In the genomic region with DNA sequence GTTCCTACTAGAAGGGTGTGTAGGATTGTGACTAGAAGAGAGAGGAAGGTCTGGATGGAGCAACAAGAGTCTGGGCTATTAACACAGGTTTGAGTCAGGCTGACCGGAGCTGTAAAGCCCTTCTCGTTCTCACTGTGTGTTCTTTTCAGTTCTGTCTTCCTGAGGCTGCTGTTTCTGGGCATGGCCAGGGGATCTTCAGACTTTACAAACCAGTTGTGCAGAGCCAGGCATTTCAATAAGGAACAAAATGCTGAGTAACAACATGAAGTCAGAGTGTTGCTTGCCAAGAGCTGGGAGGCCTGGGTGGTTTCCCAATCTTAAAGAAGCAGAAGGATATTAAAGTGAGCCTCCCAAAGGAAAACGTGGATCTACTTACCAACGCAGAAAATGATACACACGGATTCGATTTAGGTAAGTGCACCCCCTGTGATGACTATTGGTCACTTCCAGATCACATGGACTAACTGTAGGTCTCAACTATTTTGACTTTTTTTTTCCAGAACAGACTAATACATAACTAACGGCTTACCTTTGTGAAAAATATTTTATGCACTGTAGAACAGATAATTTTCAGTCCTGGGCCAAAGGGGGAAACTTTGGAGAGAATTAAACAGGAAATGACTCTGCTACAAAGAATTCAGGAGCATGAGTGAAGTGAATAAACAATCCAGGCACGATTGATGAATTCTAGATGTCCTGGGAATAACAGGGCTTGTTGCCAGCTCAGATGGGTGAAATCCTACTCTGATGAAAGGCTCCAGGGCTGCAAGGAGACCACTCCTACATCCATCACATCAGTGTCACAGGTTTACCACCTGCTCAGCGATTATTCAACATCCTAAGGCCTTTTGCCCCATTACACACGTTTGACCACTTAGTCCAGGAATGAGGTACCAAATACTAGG, we compare ENCODE assay signal across 8 cellular contexts.
A peak's percentile ranks its signal among the peaks of the same experiment; 100 is the strongest.
DNase-seq lines count a peak whose midpoint lies in the region; ATAC-seq and TF ChIP-seq lines count a peak whose summit lies in the region.

No MANE protein-coding gene starts in this region.

- no peaks in the 10 kb centered on the region for H3K27me3 Mint-ChIP-seq in activated CD4-positive, alpha-beta T cell treated with anti-CD3 and anti-CD28 coated beads for 36 hours

- H3K4me3 ChIP-seq in WI38 (ENCODE audit: low read depth, low read length) = peak overlapping the region; percentile 19

- ATAC-seq in HG03066 (IDR thresholded peaks at IDR 0.05; ENCODE audit: low read depth, unreplicated experiment) = peak; percentile 55
- ATAC-seq in activated CD4-positive, alpha-beta T cell treated with anti-CD3 and anti-CD28 coated beads for 36 hours = no peak
- ATAC-seq in HG03196 (IDR thresholded peaks at IDR 0.05; ENCODE audit: unreplicated experiment) = no peak

- peak overlapping the region; percentile 55; the same call in 1 of the 2 replicates for H3K27ac ChIP-seq in C4-2B

- TF ChIP-seq CTCF in C4-2B (conservative IDR thresholded peaks at IDR 0.05) = no peak
- no peak for TF ChIP-seq CTCF in WI38 (IDR thresholded peaks at IDR 0.05; ENCODE audit: low read depth, low read length)

- intact Hi-C loops in cardiac septum (cut with DNase I) = loop anchor here (5.0 kb wide), 2 partner anchors 46 to 131 kb away; partner anchors contain the start of gene BMP2K
- intact Hi-C loops in activated CD4-positive, alpha-beta T cell treated with anti-CD3 and anti-CD28 coated beads for 36 hours (cut with DNase I, micrococcal nuclease) = no loop called here

- H3K9me3 Mint-ChIP-seq in activated CD4-positive, alpha-beta T cell treated with anti-CD3 and anti-CD28 coated beads for 36 hours (ENCODE audit: low read depth) = no peaks in the 10 kb centered on the region

- peaks cover 4% of the 10 kb centered on the region for H3K4me1 Mint-ChIP-seq in activated CD4-positive, alpha-beta T cell treated with anti-CD3 and anti-CD28 coated beads for 36 hours

- DNase-seq in cardiac septum (ENCODE audit: low spot score) (peak; percentile 80), pulmonary artery endothelial cell (ENCODE audit: low read depth, low spot score) (peak; percentile 85)
- no peak for DNase-seq in activated CD4-positive, alpha-beta T cell treated with anti-CD3 and anti-CD28 coated beads for 36 hours
- DNase-seq in activated CD4-positive, alpha-beta T cell treated with anti-CD3 and anti-CD28 coated beads, Interleukin-2, amount 50 U/mL, for 1 hour = no peak

- no peak overlapping the region for H3K27ac Mint-ChIP-seq in activated CD4-positive, alpha-beta T cell treated with anti-CD3 and anti-CD28 coated beads for 36 hours

- POLR2A ChIA-PET in activated CD4-positive, alpha-beta T cell treated with anti-CD3 and anti-CD28 coated beads for 36 hours (lab: Charles Lee) = no interaction called here

- no peak overlapping the region for H3K4me3 Mint-ChIP-seq in activated CD4-positive, alpha-beta T cell treated with anti-CD3 and anti-CD28 coated beads for 36 hours

- H3K36me3 Mint-ChIP-seq in activated CD4-positive, alpha-beta T cell treated with anti-CD3 and anti-CD28 coated beads for 36 hours (ENCODE audit: low read depth) = no peaks in the 10 kb centered on the region

- CTCF ChIA-PET in activated CD4-positive, alpha-beta T cell treated with anti-CD3 and anti-CD28 coated beads for 36 hours (lab: Charles Lee) = interaction anchor here (0.6 to 1.7 kb wide), 5 partner anchors 7 to 217 kb away, joined by 3 to 7 read pairs (median 3); no protein-coding TSS in a partner anchor

Comparison
In these comparisons a context has a peak if more than half of its experiments do, and no peak if none do; other contexts are left out.
1. DNase-seq: peak in cardiac septum (single experiment) and pulmonary artery endothelial cell (single experiment); none in activated CD4-positive, alpha-beta T cell treated with anti-CD3 and anti-CD28 coated beads for 36 hours (single experiment) and activated CD4-positive, alpha-beta T cell treated with anti-CD3 and anti-CD28 coated beads, Interleukin-2, amount 50 U/mL, for 1 hour (single experiment).